In the genomic region with DNA sequence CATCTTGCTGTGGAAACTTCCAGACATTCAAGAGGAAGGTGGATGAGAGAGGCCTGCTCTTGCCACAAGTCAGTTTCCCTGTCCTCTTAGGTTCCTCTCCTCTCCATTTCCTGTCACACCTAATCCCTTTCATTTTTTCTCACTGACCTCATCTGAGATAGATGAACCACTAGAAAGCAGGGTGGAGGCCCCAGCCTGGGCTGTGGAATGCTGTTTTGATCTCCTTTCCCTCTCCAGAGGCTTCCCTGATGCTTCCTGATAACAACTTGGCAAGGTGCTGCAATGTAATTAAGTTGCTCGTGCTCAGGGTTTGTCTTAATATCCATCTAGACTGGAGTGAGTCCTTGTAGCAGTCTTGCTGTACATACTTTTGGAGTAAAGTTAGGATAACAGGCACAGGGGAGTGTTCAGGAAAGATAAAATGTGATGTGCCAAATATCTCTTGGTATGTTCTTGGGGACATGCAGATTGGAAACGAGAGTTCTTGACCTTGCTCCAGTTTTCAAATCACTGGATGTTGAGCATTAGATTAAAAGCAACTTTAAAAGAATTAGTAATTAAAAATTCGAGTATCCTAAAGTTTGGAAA, we compare ENCODE assay signal across 10 cellular contexts. TPM values are rescaled to one million over a fixed set of nuclear protein-coding genes. Genes with fewer than 3 reads are reported as not detected.
DNase-seq lines count a peak whose midpoint lies in the region; ATAC-seq and TF ChIP-seq lines count a peak whose summit lies in the region.
"Had no signal": no experiment of that assay in that cellular context is flagged by ENCODE, and none has a peak within 500 bp of the region (broad histone marks: within the 10 kb centered on the region; RNA-seq: fewer than 3 reads in every experiment).

No MANE protein-coding gene starts in this region.

- H3K27ac Mint-ChIP-seq in T-helper 2 cell treated with Interferon-gamma antibody and Interleukin-4, amounts not matched to agents 5 μg/mL and 100 μg/mL, for 36 hours = peak overlapping the region; percentile 11

- no peak for TF ChIP-seq CTCF in gastroesophageal sphincter (IDR thresholded peaks at IDR 0.05)

- H3K9me3 ChIP-seq in gastroesophageal sphincter (no peaks in the 10 kb centered on the region), HAP-1 (no peaks in the 10 kb centered on the region)
- H3K9me3 ChIP-seq: BLaER1 treated with 17β-estradiol and CSF1 and Interleukin-3, amounts not matched to agents 10 nM and 100 nM had no signal

- 30 to 33% methylated on average over 3 of the region's 3 CpGs for WGBS in gastroesophageal sphincter (ENCODE audit: low coverage in 1 of 2), 2 donors

- H3K36me3 ChIP-seq in gastroesophageal sphincter (peaks cover 3 to 64% of the 10 kb centered on the region in 2 donors), HAP-1 (replicated peaks) (peaks cover 31% of the 10 kb centered on the region)

- in situ Hi-C loops in HAP-1 (cut with MboI; ENCODE audit: low sequenced_read_pairs) = loop anchor here (5.0 to 25.0 kb wide), 2 partner anchors 95 to 470 kb away; no protein-coding TSS in a partner anchor

- H3K27me3 ChIP-seq in gastroesophageal sphincter = no peaks in the 10 kb centered on the region
- no peaks in the 10 kb centered on the region for H3K27me3 ChIP-seq in HAP-1 (ENCODE audit: low read depth)
- H3K27me3 ChIP-seq: BLaER1 treated with 17β-estradiol and CSF1 and Interleukin-3, amounts not matched to agents 10 nM and 100 nM had no signal

- H3K36me3 Mint-ChIP-seq in T-helper 2 cell treated with Interferon-gamma antibody and Interleukin-4, amounts not matched to agents 5 μg/mL and 100 μg/mL, for 36 hours (ENCODE audit: low read depth) = peaks cover 25% of the 10 kb centered on the region

- no peaks in the 10 kb centered on the region for H3K9me3 Mint-ChIP-seq in T-helper 2 cell treated with Interferon-gamma antibody and Interleukin-4, amounts not matched to agents 5 μg/mL and 100 μg/mL, for 36 hours

- H3K4me1 ChIP-seq in gastroesophageal sphincter (peaks cover 2 to 42% (median 8%) of the 10 kb centered on the region in 3 donors), HAP-1 (peaks cover 27% of the 10 kb centered on the region)

- H3K4me3 Mint-ChIP-seq in T-helper 2 cell treated with Interferon-gamma antibody and Interleukin-4, amounts not matched to agents 5 μg/mL and 100 μg/mL, for 36 hours = no peak overlapping the region

- TF ChIP-seq EP300 in gastroesophageal sphincter (IDR thresholded peaks at IDR 0.05) = no peak

- TF ChIP-seq POLR2A in gastroesophageal sphincter (IDR thresholded peaks at IDR 0.05) = no peak

- peaks cover 12% of the 10 kb centered on the region for H3K4me1 Mint-ChIP-seq in T-helper 2 cell treated with Interferon-gamma antibody and Interleukin-4, amounts not matched to agents 5 μg/mL and 100 μg/mL, for 36 hours (ENCODE audit: low read depth)

- H3K27me3 Mint-ChIP-seq in T-helper 2 cell treated with Interferon-gamma antibody and Interleukin-4, amounts not matched to agents 5 μg/mL and 100 μg/mL, for 36 hours (ENCODE audit: low read depth) = no peaks in the 10 kb centered on the region

- H3K27ac ChIP-seq in gastroesophageal sphincter (peak overlapping the region in 3 of 4 donors; percentile 41 to 67 (median 65)), temporal lobe (ENCODE audit: low read depth, low read length) (peak overlapping the region; percentile 6)

- ATAC-seq in gastroesophageal sphincter = peak; percentile 81
- ATAC-seq in GM18861 (IDR thresholded peaks at IDR 0.05; ENCODE audit: unreplicated experiment) = no peak
- ATAC-seq: activated CD4-positive, CD25-positive, alpha-beta regulatory T cell treated with anti-CD3 and anti-CD28 coated beads, Interleukin-2, amount 50 U/mL, for 24 hours had no signal

- DNase-seq in T-helper 2 cell treated with Interferon-gamma antibody and Interleukin-4, amounts not matched to agents 5 μg/mL and 100 μg/mL, for 36 hours (ENCODE audit: low spot score) = no peak
- DNase-seq in T-helper 2 cell (no peak), RPMI7951 (ENCODE audit: low read depth) (peak; percentile 53), HAP-1 (ENCODE audit: low spot score in 2 of 2) (no peak), activated gamma-delta T cell (lab: John Stamatoyannopoulos, UW) (no peak)

- no peak overlapping the region for H3K4me3 ChIP-seq in gastroesophageal sphincter
- no peak overlapping the region for H3K4me3 ChIP-seq in HAP-1
- H3K4me3 ChIP-seq: BLaER1 treated with 17β-estradiol and CSF1 and Interleukin-3, amounts not matched to agents 10 nM and 100 nM had no signal

RNA-seq across cellular contexts. Expression of a gene that starts 11.2 kb away (rescaled TPM):
- total RNA-seq in RPMI7951 (2014; rRNA removed; shearing (Covaris generic)) = 51.3 and 57.8 TPM in 2 replicates
- total RNA-seq in gastroesophageal sphincter (10 to 100 TPM; 19.6 to 31.4 (median 23.9) TPM), temporal lobe (12.3 TPM)

RNA-seq across cellular contexts. Expression of a gene that starts 11.8 kb away (rescaled TPM):
- total RNA-seq in RPMI7951 (2014; rRNA removed; shearing (Covaris generic)) = 100 and 107 TPM in 2 replicates
- 10 to 100 TPM; 17.7 to 27.1 (median 21.3) TPM for total RNA-seq in gastroesophageal sphincter
- 15.2 TPM for total RNA-seq in temporal lobe
